In genomic region chr19:46081928-46082727, GRCh38 we compare ENCODE assay signal across 9 cellular contexts. TPM values are rescaled to one million over a fixed set of nuclear protein-coding genes. Genes with fewer than 3 reads are reported as not detected.
DNase-seq lines count a peak whose midpoint lies in the region; ATAC-seq and TF ChIP-seq lines count a peak whose summit lies in the region.
"Had no signal": no experiment of that assay in that cellular context is flagged by ENCODE, and none has a peak within 500 bp of the region (broad histone marks: within the 10 kb centered on the region; RNA-seq: fewer than 3 reads in every experiment).

No MANE protein-coding gene starts in this region.

- H3K9me3 ChIP-seq in left lung, result peaks cover 0 to 14% of the 10 kb centered on the region in 2 donors

- no peaks in the 10 kb centered on the region for H3K36me3 ChIP-seq in brain microvascular endothelial cell (replicated peaks)
- H3K36me3 ChIP-seq in left lung, result no peaks in the 10 kb centered on the region

- in situ Hi-C loops in brain microvascular endothelial cell (cut with HindIII; ENCODE audit: low pct_ligation_motif_present, low sequenced_read_pairs), result no loop called here

- intact Hi-C loops in left lung (cut with DNase I), result loop anchor here in 1 of 2 donors (10.0 kb wide), 1 partner anchor 103 kb away; no protein-coding TSS in a partner anchor

- no peak overlapping the region for H3K27ac ChIP-seq in brain microvascular endothelial cell
- no peak overlapping the region for H3K27ac ChIP-seq in left lung

- TF ChIP-seq CTCF in brain microvascular endothelial cell (IDR thresholded peaks at IDR 0.05; ENCODE audit: low read depth, low read length, missing control alignments) (peak; percentile 71), left lung (IDR thresholded peaks at IDR 0.05) (peak; percentile 61 to 63)

- H3K4me1 ChIP-seq in left lung, result peaks cover 0 to 6% of the 10 kb centered on the region in 2 donors

- peaks cover 16% of the 10 kb centered on the region for H3K27me3 ChIP-seq in brain microvascular endothelial cell (replicated peaks)
- H3K27me3 ChIP-seq in left lung, result peaks cover 15 to 67% of the 10 kb centered on the region in 2 donors

- DNase-seq in COR-L47 (lab: John Stamatoyannopoulos, UW), result peak; percentile 49
- peak; percentile 68 for DNase-seq in H4 (ENCODE audit: low spot score)
- DNase-seq in NCI-H526 treated with DMSO at 0.1 percent for 48 hours (lab: John Stamatoyannopoulos, UW), result peak; percentile 17
- DNase-seq in brain microvascular endothelial cell, result peak; percentile 46
- DNase-seq in left lung, result no peak
- DNase-seq in cortex of kidney (lab: John Stamatoyannopoulos, UW), result no peak

- H3K4me3 ChIP-seq in brain microvascular endothelial cell (ENCODE audit: low read depth, low read length), result no peak overlapping the region
- H3K4me3 ChIP-seq in left lung, result no peak overlapping the region

- ATAC-seq in left lung, result peak; percentile 71
- ATAC-seq in GM19023 (IDR thresholded peaks at IDR 0.05; ENCODE audit: unreplicated experiment), result no peak
- ATAC-seq in GM18867 (IDR thresholded peaks at IDR 0.05; ENCODE audit: unreplicated experiment), result no peak

RNA-seq across cellular contexts. Expression of gene IGFL4, which starts 41.3 kb away (rescaled TPM):
- total RNA-seq in H4 (2014; rRNA removed; shearing (Covaris generic)), result not detected in 2 replicates
- total RNA-seq in left lung, result not detected
- total RNA-seq: T-helper 1 cell treated with Interleukin-12 subunit alpha and Interleukin-12 subunit beta and Interleukin-4 antibody, amounts not matched to agents 30 ng/mL and 1 ng/mL, for 36 hours had no signal

RNA-seq across cellular contexts. Expression of gene IGFL3, which starts 42.4 kb away (rescaled TPM):
- 3.3 TPM in 1 of 2 replicates, not detected in the other for total RNA-seq in H4 (2014; rRNA removed; shearing (Covaris generic))
- total RNA-seq in left lung, result not detected
- total RNA-seq: T-helper 1 cell treated with Interleukin-12 subunit alpha and Interleukin-12 subunit beta and Interleukin-4 antibody, amounts not matched to agents 30 ng/mL and 1 ng/mL, for 36 hours had no signal

RNA-seq across cellular contexts. Expression of gene PGLYRP1, which starts 59.3 kb away (rescaled TPM):
- not detected in 2 replicates for total RNA-seq in H4 (2014; rRNA removed; shearing (Covaris generic))
- total RNA-seq in left lung, result 1 to 10 TPM in 1 of 2 donors, under 1 TPM in 1; 0.38 to 6.3 TPM
- total RNA-seq: T-helper 1 cell treated with Interleukin-12 subunit alpha and Interleukin-12 subunit beta and Interleukin-4 antibody, amounts not matched to agents 30 ng/mL and 1 ng/mL, for 36 hours had no signal

Comparison
In these comparisons a context has a peak if more than half of its experiments do, and no peak if none do; other contexts are left out.
1. DNase-seq: peak in COR-L47 (single experiment), H4 (single experiment), NCI-H526 treated with DMSO at 0.1 percent for 48 hours (single experiment) and brain microvascular endothelial cell (single experiment); none in left lung (0 of 2) and cortex of kidney (single experiment).